Comparison of ENCODE assay signal across 16 cellular contexts in the genomic region with DNA sequence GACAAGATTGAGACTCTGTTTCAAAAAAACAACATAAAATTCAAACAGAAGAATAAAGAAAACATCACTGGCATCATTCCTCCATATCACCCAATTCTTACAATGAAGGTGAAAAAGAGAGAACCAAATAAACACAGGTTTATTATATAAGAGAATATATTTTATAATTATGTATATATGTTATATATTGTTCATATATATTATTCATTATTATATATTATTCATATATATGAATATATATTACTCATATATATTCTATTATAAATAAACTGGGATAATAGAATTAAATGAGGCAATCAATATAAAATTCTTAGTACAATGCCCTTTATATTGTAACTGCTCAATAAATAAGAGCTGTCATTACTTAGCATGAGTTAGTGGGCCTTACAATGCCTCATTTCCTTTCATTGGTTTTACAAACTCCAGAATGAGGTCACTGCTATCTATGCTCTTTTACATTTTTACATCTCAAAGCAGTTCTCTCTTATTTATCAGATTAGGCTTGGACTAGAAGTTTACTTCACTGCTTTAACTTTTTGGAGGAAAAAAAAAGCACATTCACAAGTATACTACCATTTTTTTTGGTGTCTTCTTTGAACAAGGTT.
"Had no signal": no experiment of that assay in that cellular context is flagged by ENCODE, and none has a peak within 500 bp of the region (broad histone marks: within the 10 kb centered on the region; RNA-seq: fewer than 3 reads in every experiment).

No MANE protein-coding gene starts in this region.

- H3K27ac ChIP-seq: adrenal gland, prostate gland, tibial nerve had no signal

- H3K36me3 ChIP-seq: adrenal gland, prostate gland, tibial nerve had no signal

- H3K27me3 ChIP-seq: adrenal gland, tibial nerve had no signal

- H3K9me3 Mint-ChIP-seq: effector memory CD8-positive, alpha-beta T cell; stimulated activated naive CD8-positive, alpha-beta T cell treated with anti-CD3 and anti-CD28 coated beads, Interleukin-15, Interleukin-2, amounts not matched to agents 100 ng/mL and 50 ng/mL, for 24 hours had no signal

- H3K27ac Mint-ChIP-seq: activated naive CD4-positive, alpha-beta T cell treated with anti-CD3 and anti-CD28 coated beads, Interleukin-2, amount 50 U/mL, for 24 hours; effector memory CD8-positive, alpha-beta T cell; immature natural killer cell; stimulated activated naive CD8-positive, alpha-beta T cell treated with anti-CD3 and anti-CD28 coated beads, Interleukin-15, Interleukin-2, amounts not matched to agents 100 ng/mL and 50 ng/mL, for 24 hours had no signal

- H3K27me3 Mint-ChIP-seq: activated naive CD4-positive, alpha-beta T cell treated with anti-CD3 and anti-CD28 coated beads, Interleukin-2, amount 50 U/mL, for 24 hours; effector memory CD8-positive, alpha-beta T cell; stimulated activated naive CD8-positive, alpha-beta T cell treated with anti-CD3 and anti-CD28 coated beads, Interleukin-15, Interleukin-2, amounts not matched to agents 100 ng/mL and 50 ng/mL, for 24 hours had no signal

- FAIRE-seq: urothelium cell line had no signal

- H3K4me1 ChIP-seq: adrenal gland, prostate gland, tibial nerve had no signal

- DNase-seq: activated CD4-positive, alpha-beta T cell treated with anti-CD3 and anti-CD28 coated beads, Interleukin-2, amount 50 U/mL, for 1 hour; activated CD4-positive, CD25-positive, alpha-beta regulatory T cell treated with anti-CD3 and anti-CD28 coated beads, Interleukin-2, amount 50 U/mL, for 72 hours; activated CD8-positive, alpha-beta memory T cell treated with anti-CD3 and anti-CD28 coated beads for 24 hours; activated CD8-positive, alpha-beta memory T cell treated with anti-CD3 and anti-CD28 coated beads, Interleukin-2, amount 50 U/mL, for 48 hours; activated effector memory CD4-positive, alpha-beta T cell treated with Interleukin-2 at 50 U/mL for 16 hours; activated T-cell treated with anti-CD3 and anti-CD28 coated beads, Interleukin-2, amount 50 U/mL, for 48 hours; adrenal gland; effector memory CD8-positive, alpha-beta T cell; immature natural killer cell; naive thymus-derived CD8-positive, alpha-beta T cell; right cardiac atrium had no signal

- H3K9me3 ChIP-seq: adrenal gland, prostate gland had no signal

- ATAC-seq: effector memory CD8-positive, alpha-beta T cell; naive thymus-derived CD8-positive, alpha-beta T cell; right cardiac atrium had no signal

- H3K4me3 Mint-ChIP-seq: activated naive CD4-positive, alpha-beta T cell treated with anti-CD3 and anti-CD28 coated beads, Interleukin-2, amount 50 U/mL, for 24 hours; effector memory CD8-positive, alpha-beta T cell; immature natural killer cell; naive thymus-derived CD8-positive, alpha-beta T cell; stimulated activated naive CD8-positive, alpha-beta T cell treated with anti-CD3 and anti-CD28 coated beads, Interleukin-15, Interleukin-2, amounts not matched to agents 100 ng/mL and 50 ng/mL, for 24 hours had no signal

- H3K36me3 Mint-ChIP-seq: activated naive CD4-positive, alpha-beta T cell treated with anti-CD3 and anti-CD28 coated beads, Interleukin-2, amount 50 U/mL, for 24 hours; immature natural killer cell; naive thymus-derived CD8-positive, alpha-beta T cell had no signal

- H3K4me3 ChIP-seq: adrenal gland, prostate gland, tibial nerve had no signal

- H3K4me1 Mint-ChIP-seq: activated naive CD4-positive, alpha-beta T cell treated with anti-CD3 and anti-CD28 coated beads, Interleukin-2, amount 50 U/mL, for 24 hours; immature natural killer cell; naive thymus-derived CD8-positive, alpha-beta T cell had no signal
